Comparison of ENCODE assay signal across 10 cellular contexts in the genomic region with DNA sequence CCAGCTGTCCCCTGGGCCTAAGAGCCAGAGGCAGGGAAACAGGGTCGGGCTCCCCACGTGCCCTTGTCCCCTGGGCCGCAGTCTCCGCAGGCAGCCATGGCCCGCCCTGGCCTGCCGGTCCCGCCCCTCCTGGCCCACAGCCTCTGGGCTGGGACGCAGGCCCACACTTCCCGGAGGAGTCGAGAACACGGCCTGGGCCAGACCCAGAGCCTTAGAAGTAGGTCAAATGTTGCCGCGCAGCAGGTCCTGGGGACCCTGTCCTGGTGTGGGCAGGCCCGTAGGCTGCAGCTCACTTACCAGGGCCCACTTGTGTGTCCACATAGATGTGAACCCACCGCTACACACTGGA. TPM values are rescaled to one million over a fixed set of nuclear protein-coding genes. Genes with fewer than 3 reads are reported as not detected.
DNase-seq lines count a peak whose midpoint lies in the region; ATAC-seq and TF ChIP-seq lines count a peak whose summit lies in the region.
"Had no signal": no experiment of that assay in that cellular context is flagged by ENCODE, and none has a peak within 500 bp of the region (broad histone marks: within the 10 kb centered on the region; RNA-seq: fewer than 3 reads in every experiment).

No MANE protein-coding gene starts in this region.

- H3K4me1 ChIP-seq in colonic mucosa = no peaks in the 10 kb centered on the region

- no peaks in the 10 kb centered on the region for H3K27me3 ChIP-seq in colonic mucosa

- H3K4me3 ChIP-seq in colonic mucosa = no peak overlapping the region

- no peaks in the 10 kb centered on the region for H3K9me3 ChIP-seq in colonic mucosa

- no peaks in the 10 kb centered on the region for H3K36me3 ChIP-seq in colonic mucosa

- H3K9ac ChIP-seq in colonic mucosa (ENCODE audit: low read depth in 2 of 2, low read length in 2 of 2) = no peak overlapping the region

- ATAC-seq in GM19455 (IDR thresholded peaks at IDR 0.05; ENCODE audit: unreplicated experiment) (no peak), HG02623 (IDR thresholded peaks at IDR 0.05; ENCODE audit: unreplicated experiment) (no peak)

- DNase-seq in colonic mucosa (peak; percentile 54), hippocampal formation (lab: John Stamatoyannopoulos, UW) (peak; percentile 24 to 46), posterior cingulate gyrus (peak; percentile 33 to 94 (median 58)), DMS 273 treated with DMSO at 0.1 percent for 48 hours (lab: John Stamatoyannopoulos, UW) (no peak), NCI-H1092 (lab: John Stamatoyannopoulos, UW) (no peak)
- DNase-seq: activated CD8-positive, alpha-beta T cell treated with anti-CD3 and anti-CD28 coated beads for 36 hours; NCI-H1048; NCI-H774 had no signal

- no peak overlapping the region for H3K27ac ChIP-seq in colonic mucosa

- TF ChIP-seq CTCF in colonic mucosa (IDR thresholded peaks at IDR 0.05) = no peak

- intact Hi-C loops in colonic mucosa (cut with DNase I) = loop anchor here (5.0 kb wide), 1 partner anchor 40 kb away; no protein-coding TSS in a partner anchor
- intact Hi-C loops in posterior cingulate gyrus (cut with DNase I) = loop anchor here (2.0 kb wide), 1 partner anchor 27 kb away; no protein-coding TSS in a partner anchor

RNA-seq across cellular contexts. Expression of gene MYL3, which starts 4.3 kb away (rescaled TPM):
- total RNA-seq in colonic mucosa = 1 to 10 TPM in 1 of 2 donors, not detected in 1; 1.7 TPM
- total RNA-seq: activated CD8-positive, alpha-beta T cell treated with anti-CD3 and anti-CD28 coated beads for 36 hours had no signal

RNA-seq across cellular contexts. Expression of gene PTH1R, which starts 10.0 kb away (rescaled TPM):
- under 1 TPM; 0.69 to 0.86 TPM for total RNA-seq in colonic mucosa
- total RNA-seq: activated CD8-positive, alpha-beta T cell treated with anti-CD3 and anti-CD28 coated beads for 36 hours had no signal

Comparison
In these comparisons a context has a peak if more than half of its experiments do, and no peak if none do; other contexts are left out.
1. DNase-seq: peak in colonic mucosa (single experiment), hippocampal formation (2 of 2) and posterior cingulate gyrus (10 of 10); none in DMS 273 treated with DMSO at 0.1 percent for 48 hours (single experiment) and NCI-H1092 (single experiment).